Comparison of ENCODE assay signal across 7 cellular contexts in genomic region chr15:55197362-55197705, GRCh38.
DNase-seq lines count a peak whose midpoint lies in the region; ATAC-seq and TF ChIP-seq lines count a peak whose summit lies in the region.

No MANE protein-coding gene starts in this region.

- H3K9ac ChIP-seq in mucosa of rectum (ENCODE audit: low read depth in 1 of 2, low read length in 2 of 2): peak overlapping the region; percentile 91 to 95

- H3K9me3 ChIP-seq in mucosa of rectum (ENCODE audit: control insufficient read depth in 2 of 2, low read length in 2 of 2): no peaks in the 10 kb centered on the region

- peaks cover 0 to 3% of the 10 kb centered on the region in 2 donors for H3K36me3 ChIP-seq in mucosa of rectum (ENCODE audit: control insufficient read depth in 2 of 2, insufficient read depth in 2 of 2, low read length in 2 of 2)

- TF ChIP-seq CTCF in astrocyte of the cerebellum (IDR thresholded peaks at IDR 0.05; ENCODE audit: low read depth, low read length, missing control alignments): no peak

- H3K27ac ChIP-seq in mucosa of rectum (ENCODE audit: low read depth in 2 of 2, low read length in 2 of 2): peak overlapping the region; percentile 89 to 93

- DNase-seq in astrocyte of the cerebellum (ENCODE audit: low read depth) (no peak), GM03348 (ENCODE audit: low spot score) (no peak), glomerular visceral epithelial cell (ENCODE audit: extremely low spot score) (no peak)
- no peak for DNase-seq in NK-92 treated with Interleukin-12 subunit alpha and Interleukin-12 subunit beta, amount 100 ng/mL, for 24 hours (lab: John Stamatoyannopoulos, UW)

- peak; percentile 14 for ATAC-seq in GM19328 (IDR thresholded peaks at IDR 0.05; ENCODE audit: unreplicated experiment)
- peak; percentile 9 for ATAC-seq in HG03045 (IDR thresholded peaks at IDR 0.05; ENCODE audit: unreplicated experiment)

- peaks cover 13 to 21% of the 10 kb centered on the region in 2 donors for H3K4me1 ChIP-seq in mucosa of rectum (ENCODE audit: control insufficient read depth in 2 of 2, insufficient read depth in 2 of 2, low read length in 2 of 2)

- in situ Hi-C loops in astrocyte of the cerebellum (cut with HindIII; ENCODE audit: low sequenced_read_pairs): no loop called here

- H3K4me3 ChIP-seq in astrocyte of the cerebellum (ENCODE audit: low read depth, low read length) (peak overlapping the region; percentile 97), mucosa of rectum (ENCODE audit: low read length in 2 of 2) (peak overlapping the region; percentile 94 to 95)

- H3K27me3 ChIP-seq in mucosa of rectum (ENCODE audit: control insufficient read depth in 2 of 2, insufficient read depth in 2 of 2, low read length in 2 of 2): no peaks in the 10 kb centered on the region
